ENCODE assay signal across 30 cellular contexts in the genomic region with DNA sequence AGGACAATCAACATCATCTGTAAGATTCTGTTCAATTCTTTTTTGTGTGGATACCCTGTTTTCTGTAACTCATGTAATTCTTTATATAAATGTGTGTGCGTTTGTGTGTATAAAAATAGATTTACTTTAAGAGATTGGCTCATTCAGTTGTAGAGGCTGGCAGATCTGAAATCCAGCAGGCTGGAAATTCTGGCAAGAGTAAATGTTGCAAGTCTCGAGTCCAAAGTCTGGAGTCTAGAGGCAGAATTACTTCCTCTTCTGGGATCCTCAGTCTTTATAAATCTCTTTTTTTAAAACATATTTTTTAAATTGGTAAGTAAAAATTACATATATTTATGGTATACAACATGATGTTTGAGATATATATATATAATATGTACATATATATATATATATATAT.
"Had no signal": no experiment of that assay in that cellular context is flagged by ENCODE, and none has a peak within 500 bp of the region (broad histone marks: within the 10 kb centered on the region; RNA-seq: fewer than 3 reads in every experiment).

No MANE protein-coding gene starts in this region.

- H3K27me3 ChIP-seq: brain microvascular endothelial cell had no signal

- DNase-seq: activated CD4-positive, alpha-beta T cell treated with anti-CD3 and anti-CD28 coated beads, Interleukin-2, amount 10 ng/mL, durations not matched to agents 24 days and 14 days; activated CD4-positive, alpha-beta T cell treated with anti-CD3 and anti-CD28 coated beads, Interleukin-2, amount 50 U/mL, for 4 hours; activated CD8-positive, alpha-beta T cell treated with anti-CD3 and anti-CD28 coated beads for 36 hours; activated effector memory CD4-positive, alpha-beta T cell treated with anti-CD3 and anti-CD28 coated beads, Interleukin-2, amount 50 U/mL, for 16 hours; activated naive CD4-positive, alpha-beta T cell; activated naive CD4-positive, alpha-beta T cell treated with anti-CD3 and anti-CD28 coated beads, Interleukin-2, amount 50 U/mL, for 16 hours; activated naive CD8-positive, alpha-beta T cell treated with anti-CD3 and anti-CD28 coated beads for 36 hours; activated T-cell treated with anti-CD3 and anti-CD28 coated beads, Interleukin-2, amount 50 U/mL, for 1 hour; activated T-cell treated with anti-CD3 and anti-CD28 coated beads, Interleukin-2, amount 50 U/mL, for 72 hours; amniotic stem cell; aorta; brain microvascular endothelial cell; MM.1S; MV-4-11; NCI-H1092; NCI-H1436 treated with DMSO at 0.1 percent for 48 hours; NCI-H1694 treated with DMSO at 0.1 percent for 48 hours; NCI-H2029; NCI-H345; NCI-H526; NCI-H748 treated with DMSO at 0.1 percent for 48 hours; NK-92 treated with Interleukin-12 subunit alpha and Interleukin-12 subunit beta, amount 100 ng/mL, for 24 hours; OCI-M1; Right ventricle myocardium superior; SW 1271; T-helper 1 cell; T-helper 2 cell; T-helper 9 cell had no signal

- ATAC-seq: activated CD8-positive, alpha-beta T cell treated with anti-CD3 and anti-CD28 coated beads for 36 hours; activated T-cell treated with anti-CD3 and anti-CD28 coated beads, Interleukin-2, amount 50 U/mL, for 72 hours; activated T-helper 17 cell treated with anti-CD3 and anti-CD28 coated beads, Interleukin-2, amount 50 U/mL, for 72 hours had no signal

- H3K36me3 ChIP-seq: brain microvascular endothelial cell had no signal

- H3K27ac ChIP-seq: brain microvascular endothelial cell, KMS-11 had no signal
